Comparison of ENCODE assay signal across 22 cellular contexts in the genomic region with DNA sequence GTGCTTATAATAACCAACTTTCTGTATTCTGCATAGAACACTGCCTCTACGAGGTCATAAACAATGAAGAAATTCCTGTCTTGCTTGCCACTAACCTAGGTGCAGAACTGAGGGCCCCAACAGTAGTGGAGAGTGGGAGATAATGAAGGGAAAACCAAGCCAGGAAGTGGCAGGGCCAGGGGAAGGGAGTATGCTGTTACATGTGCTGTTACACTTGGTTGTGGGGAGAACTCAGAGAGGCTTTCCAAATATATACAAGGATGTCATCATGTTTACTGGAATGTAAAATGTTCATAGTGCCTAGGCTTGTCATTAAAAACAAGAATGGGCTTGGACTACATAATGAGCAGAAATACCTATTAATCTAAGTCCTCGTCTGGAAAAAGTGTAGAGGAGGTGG. TPM values are rescaled to one million over a fixed set of nuclear protein-coding genes. Genes with fewer than 3 reads are reported as not detected.
"Had no signal": no experiment of that assay in that cellular context is flagged by ENCODE, and none has a peak within 500 bp of the region (broad histone marks: within the 10 kb centered on the region; RNA-seq: fewer than 3 reads in every experiment).

No MANE protein-coding gene starts in this region.

- H3K4me3 ChIP-seq: ascending aorta, body of pancreas, MG63, SK-N-MC had no signal

- DNase-seq: activated CD4-positive, alpha-beta T cell treated with anti-CD3 and anti-CD28 coated beads for 4 hours; activated CD4-positive, alpha-beta T cell treated with anti-CD3 and anti-CD28 coated beads, Interleukin-2, amount 50 U/mL, for 48 hours; activated CD8-positive, alpha-beta memory T cell treated with anti-CD3 and anti-CD28 coated beads, Interleukin-2, amount 10 ng/mL, durations not matched to agents 7 days and 5 days; activated effector memory CD4-positive, alpha-beta T cell treated with Interleukin-2 at 50 U/mL for 16 hours; activated naive CD4-positive, alpha-beta T cell; activated T-cell treated with anti-CD3 and anti-CD28 coated beads, Interleukin-2, amount 50 U/mL, for 24 hours; amniotic stem cell; IMR-90; KG1; MG63; NCI-H1048; NCI-H748 treated with DMSO at 0.1 percent for 48 hours; PC-3; SIG-M5; T-cell; T-helper 2 cell; T1000 had no signal

- ATAC-seq: activated CD4-positive, CD25-positive, alpha-beta regulatory T cell treated with anti-CD3 and anti-CD28 coated beads, Interleukin-2, amount 50 U/mL, for 24 hours; activated CD8-positive, alpha-beta memory T cell treated with anti-CD3 and anti-CD28 coated beads, Interleukin-2, amount 10 ng/mL, durations not matched to agents 7 days and 5 days; PC-3; T-cell had no signal

RNA-seq across cellular contexts. Expression of a gene that starts 31.1 kb away (rescaled TPM):
- total RNA-seq: activated CD8-positive, alpha-beta memory T cell treated with anti-CD3 and anti-CD28 coated beads, Interleukin-2, amount 10 ng/mL, durations not matched to agents 7 days and 5 days; activated T-helper 1 cell treated with anti-CD3 and anti-CD28 coated beads, Interleukin-12 subunit alpha, Interleukin-12 subunit beta, Interleukin-2, Interleukin-4 antibody, amounts not matched to agents 30 ng/mL and 10 ng/mL and 1 ng/mL, durations not matched to agents 14 hours and 24 hours and 36 hours; ascending aorta; body of pancreas; IMR-90; PC-3; T-cell had no signal

RNA-seq across cellular contexts. Expression of a gene that starts 41.3 kb away (rescaled TPM):
- total RNA-seq: activated CD8-positive, alpha-beta memory T cell treated with anti-CD3 and anti-CD28 coated beads, Interleukin-2, amount 10 ng/mL, durations not matched to agents 7 days and 5 days; activated T-helper 1 cell treated with anti-CD3 and anti-CD28 coated beads, Interleukin-12 subunit alpha, Interleukin-12 subunit beta, Interleukin-2, Interleukin-4 antibody, amounts not matched to agents 30 ng/mL and 10 ng/mL and 1 ng/mL, durations not matched to agents 14 hours and 24 hours and 36 hours; IMR-90; PC-3; T-cell had no signal
